ENCODE assay signal across 19 cellular contexts in genomic region chr3:120602682-120603081, GRCh38.
"Had no signal": no experiment of that assay in that cellular context is flagged by ENCODE, and none has a peak within 500 bp of the region (broad histone marks: within the 10 kb centered on the region; RNA-seq: fewer than 3 reads in every experiment).

No MANE protein-coding gene starts in this region.

- H3K27me3 ChIP-seq: brain microvascular endothelial cell, esophagus squamous epithelium, heart right ventricle, ovary, upper lobe of left lung had no signal

- ATAC-seq: activated CD8-positive, alpha-beta memory T cell treated with anti-CD3 and anti-CD28 coated beads, Interleukin-2, amount 10 ng/mL, durations not matched to agents 7 days and 5 days; sciatic nerve; stimulated activated effector memory CD8-positive, alpha-beta T cell treated with anti-CD3 and anti-CD28 coated beads, Interleukin-12 subunit alpha, Interleukin-12 subunit beta, amount 100 ng/mL, for 72 hours had no signal

- DNase-seq: activated CD4-positive, alpha-beta memory T cell treated with anti-CD3 and anti-CD28 coated beads, Interleukin-2, amount 10 ng/mL, durations not matched to agents 7 days and 5 days; activated CD4-positive, alpha-beta T cell treated with anti-CD3 and anti-CD28 coated beads for 4 hours; activated CD8-positive, alpha-beta memory T cell treated with anti-CD3 and anti-CD28 coated beads, Interleukin-2, amount 10 ng/mL, durations not matched to agents 7 days and 5 days; activated naive CD4-positive, alpha-beta T cell treated with anti-CD3 and anti-CD28 coated beads for 36 hours; activated T-cell treated with anti-CD3 and anti-CD28 coated beads, Interleukin-2, amount 50 U/mL, for 1 hour; aorta; brain microvascular endothelial cell; effector CD8-positive, alpha-beta T cell; esophagus squamous epithelium; heart right ventricle; naive B cell; ovary; stimulated activated CD4-positive, alpha-beta T cell treated with anti-CD3 and anti-CD28 coated beads, Interleukin-4, amount 100 ng/mL, for 24 hours; SW 1271; upper lobe of left lung had no signal

- H3K9me3 ChIP-seq: esophagus squamous epithelium, heart right ventricle, ovary, thoracic aorta, upper lobe of left lung had no signal

- H3K27ac ChIP-seq: brain microvascular endothelial cell, esophagus squamous epithelium, ovary, thoracic aorta, upper lobe of left lung had no signal

- H3K9me3 Mint-ChIP-seq: activated CD4-positive, alpha-beta memory T cell treated with anti-CD3 and anti-CD28 coated beads, Interleukin-2, amount 10 ng/mL, durations not matched to agents 7 days and 5 days; activated naive CD4-positive, alpha-beta T cell treated with anti-CD3 and anti-CD28 coated beads for 36 hours; memory B cell; naive B cell; stimulated activated effector memory CD8-positive, alpha-beta T cell treated with anti-CD3 and anti-CD28 coated beads, Interleukin-12 subunit alpha, Interleukin-12 subunit beta, amount 100 ng/mL, for 72 hours had no signal

- H3K4me3 Mint-ChIP-seq: activated CD4-positive, alpha-beta memory T cell treated with anti-CD3 and anti-CD28 coated beads, Interleukin-2, amount 10 ng/mL, durations not matched to agents 7 days and 5 days; activated CD8-positive, alpha-beta memory T cell treated with anti-CD3 and anti-CD28 coated beads, Interleukin-2, amount 10 ng/mL, durations not matched to agents 7 days and 5 days; activated naive CD4-positive, alpha-beta T cell treated with anti-CD3 and anti-CD28 coated beads for 36 hours; memory B cell; stimulated activated effector memory CD8-positive, alpha-beta T cell treated with anti-CD3 and anti-CD28 coated beads, Interleukin-12 subunit alpha, Interleukin-12 subunit beta, amount 100 ng/mL, for 72 hours had no signal

- H3K4me3 ChIP-seq: esophagus squamous epithelium, heart right ventricle, ovary, thoracic aorta, upper lobe of left lung had no signal

- H3K4me1 Mint-ChIP-seq: activated CD8-positive, alpha-beta memory T cell treated with anti-CD3 and anti-CD28 coated beads, Interleukin-2, amount 10 ng/mL, durations not matched to agents 7 days and 5 days; stimulated activated effector memory CD8-positive, alpha-beta T cell treated with anti-CD3 and anti-CD28 coated beads, Interleukin-12 subunit alpha, Interleukin-12 subunit beta, amount 100 ng/mL, for 72 hours had no signal

- H3K27me3 Mint-ChIP-seq: activated CD4-positive, alpha-beta memory T cell treated with anti-CD3 and anti-CD28 coated beads, Interleukin-2, amount 10 ng/mL, durations not matched to agents 7 days and 5 days; activated CD8-positive, alpha-beta memory T cell treated with anti-CD3 and anti-CD28 coated beads, Interleukin-2, amount 10 ng/mL, durations not matched to agents 7 days and 5 days; memory B cell; naive B cell had no signal

- H3K36me3 ChIP-seq: ovary had no signal

- H3K36me3 Mint-ChIP-seq: stimulated activated effector memory CD8-positive, alpha-beta T cell treated with anti-CD3 and anti-CD28 coated beads, Interleukin-12 subunit alpha, Interleukin-12 subunit beta, amount 100 ng/mL, for 72 hours had no signal

- H3K27ac Mint-ChIP-seq: activated CD4-positive, alpha-beta memory T cell treated with anti-CD3 and anti-CD28 coated beads, Interleukin-2, amount 10 ng/mL, durations not matched to agents 7 days and 5 days; activated CD8-positive, alpha-beta memory T cell treated with anti-CD3 and anti-CD28 coated beads, Interleukin-2, amount 10 ng/mL, durations not matched to agents 7 days and 5 days; activated naive CD4-positive, alpha-beta T cell treated with anti-CD3 and anti-CD28 coated beads for 36 hours; memory B cell; stimulated activated effector memory CD8-positive, alpha-beta T cell treated with anti-CD3 and anti-CD28 coated beads, Interleukin-12 subunit alpha, Interleukin-12 subunit beta, amount 100 ng/mL, for 72 hours had no signal
